8 cellular contexts compared by ENCODE assay signal in genomic region chr9:136943291-136944093, GRCh38. TPM values are rescaled to one million over a fixed set of nuclear protein-coding genes. Genes with fewer than 3 reads are reported as not detected.
DNase-seq lines count a peak whose midpoint lies in the region; ATAC-seq and TF ChIP-seq lines count a peak whose summit lies in the region.

No MANE protein-coding gene starts in this region.

- TF ChIP-seq CTCF in heart right ventricle (IDR thresholded peaks at IDR 0.05) (peak in 1 of 9 donors; percentile 12), dorsolateral prefrontal cortex (IDR thresholded peaks at IDR 0.05 in 54 of 56, conservative IDR thresholded peaks at IDR 0.05 in 2 of 56; ENCODE audit: low read depth in 1 of 56, partially characterized antibody in 56 of 56) (no peak), uterus (IDR thresholded peaks at IDR 0.05) (no peak)

- WGBS in heart right ventricle, 2 donors = 21 to 24% methylated on average over 48 to 51 of the region's 51 CpGs

- ATAC-seq in heart right ventricle = peak in 2 of 8 donors; percentile 0
- ATAC-seq in HG02973 (IDR thresholded peaks at IDR 0.05; ENCODE audit: unreplicated experiment) = peak; percentile 12

- intact Hi-C loops in heart right ventricle (cut with DNase I) (loop anchor here in 8 of 10 donors (1.0 to 5.0 kb wide), 12 partner anchors 41 to 153 kb away; partner anchors contain the start of genes PHPT1 (in 5 of the 8), TMEM141 (in 4 of the 8), AJM1 (in 2 of the 8) and TRAF2 (in 2 of the 8)), cardiac septum (cut with DNase I) (loop anchor here (2.0 to 5.0 kb wide), 3 partner anchors 41 to 153 kb away; partner anchors contain the start of genes TMEM141 and TRAF2), dorsolateral prefrontal cortex (cut with DNase I) (loop anchor here (1.0 to 5.0 kb wide), 7 partner anchors 34 to 157 kb away; partner anchors contain the start of genes TRAF2 (in 2 of the 2), AJM1 (in 1 of the 2) and PTGDS (in 1 of the 2)), uterus (cut with DNase I; ENCODE audit: low total_unique reads) (no loop called here)

- H3K36me3 ChIP-seq in heart right ventricle (peaks cover 10 to 45% (median 28%) of the 10 kb centered on the region in 9 donors), SK-N-MC (ENCODE audit: insufficient read depth, low read length) (peaks cover 30% of the 10 kb centered on the region; the same call in 1 of the 2 replicates), mucosa of rectum (ENCODE audit: control insufficient read depth in 2 of 2, insufficient read depth in 2 of 2, low read length in 2 of 2) (peaks cover 36 to 39% of the 10 kb centered on the region in 2 donors), uterus (no peaks in the 10 kb centered on the region)

- H3K27me3 ChIP-seq in heart right ventricle (no peaks in the 10 kb centered on the region), dorsolateral prefrontal cortex (no peaks in the 10 kb centered on the region), mucosa of rectum (ENCODE audit: control insufficient read depth in 2 of 2, insufficient read depth in 2 of 2, low read length in 2 of 2) (no peaks in the 10 kb centered on the region), uterus (no peaks in the 10 kb centered on the region)

- H3K9ac ChIP-seq in SK-N-MC (ENCODE audit: insufficient read length) = peak overlapping the region; percentile 86
- H3K9ac ChIP-seq in mucosa of rectum (ENCODE audit: low read depth in 1 of 2, low read length in 2 of 2) = peak overlapping the region; percentile 75 to 82

- H3K4me3 ChIP-seq in heart right ventricle (peak overlapping the region; percentile 66 to 99 (median 92)), SK-N-MC (peak overlapping the region; percentile 88), dorsolateral prefrontal cortex (peak overlapping the region; percentile 62 to 98 (median 87)), mucosa of rectum (ENCODE audit: low read length in 2 of 2) (peak overlapping the region; percentile 82 to 85), uterus (peak overlapping the region; percentile 64 to 84)

- H3K9me3 ChIP-seq in heart right ventricle (no peaks in the 10 kb centered on the region), SK-N-MC (ENCODE audit: low read depth, low read length) (no peaks in the 10 kb centered on the region), mucosa of rectum (ENCODE audit: control insufficient read depth in 2 of 2, low read length in 2 of 2) (no peaks in the 10 kb centered on the region), uterus (no peaks in the 10 kb centered on the region)

- TF ChIP-seq POLR2A in uterus (IDR thresholded peaks at IDR 0.05) = no peak

- DNase-seq in heart right ventricle (no peak), cardiac septum (ENCODE audit: low spot score) (no peak), SK-N-MC (ENCODE audit: low read depth, low spot score) (no peak), dorsolateral prefrontal cortex (peak in 1 of 10 donors; percentile 49), uterus (no peak), SIG-M5 treated with dmso at 0.1 percent for 504 hours (lab: John Stamatoyannopoulos, UW; ENCODE audit: unreplicated experiment) (no peak)

- peak overlapping the region; percentile 94 to 99 (median 98) for H3K27ac ChIP-seq in heart right ventricle
- H3K27ac ChIP-seq in SK-N-MC = no peak overlapping the region
- H3K27ac ChIP-seq in dorsolateral prefrontal cortex = peak overlapping the region; percentile 12 to 98 (median 88)
- peak overlapping the region; percentile 85 to 89 for H3K27ac ChIP-seq in mucosa of rectum (ENCODE audit: low read depth in 2 of 2, low read length in 2 of 2)
- H3K27ac ChIP-seq in uterus = peak overlapping the region; percentile 79 to 84

- peaks cover 17 to 69% (median 36%) of the 10 kb centered on the region in 9 donors for H3K4me1 ChIP-seq in heart right ventricle
- H3K4me1 ChIP-seq in mucosa of rectum (ENCODE audit: control insufficient read depth in 2 of 2, insufficient read depth in 2 of 2, low read length in 2 of 2) = peaks cover 18 to 21% of the 10 kb centered on the region in 2 donors
- H3K4me1 ChIP-seq in uterus = peaks cover 0 to 9% of the 10 kb centered on the region in 2 donors

RNA-seq across cellular contexts. Expression of gene FBXW5, which starts 1.0 kb away (rescaled TPM):
- total RNA-seq in heart right ventricle = 100 to 1,000 TPM; 118 to 169 (median 138) TPM
- polyA plus RNA-seq in heart right ventricle = 100 to 1,000 TPM; 177 to 215 TPM
- total RNA-seq in cardiac septum = 162 TPM
- 100 to 1,000 TPM in 22 of 120 experiments, 10 to 100 TPM in 98; 66.7 to 121 (median 89.9) TPM for total RNA-seq in dorsolateral prefrontal cortex
- 100 to 1,000 TPM in 1 of 4 donors, 10 to 100 TPM in 3; 67.4 to 111 (median 75.3) TPM for total RNA-seq in uterus

RNA-seq across cellular contexts. Expression of gene C8G, which starts 1.6 kb away (rescaled TPM):
- total RNA-seq in heart right ventricle (10 to 100 TPM in 1 of 10 donors, 1 to 10 TPM in 9; 1.2 to 10.0 (median 2.4) TPM), cardiac septum (3.4 TPM), dorsolateral prefrontal cortex (1 to 10 TPM in 95 of 120 experiments, under 1 TPM in 1, not detected in 24; 1.00 to 6.0 (median 2.2) TPM), uterus (not detected)
- polyA plus RNA-seq in heart right ventricle = 1 to 10 TPM; 2.0 to 2.1 TPM

RNA-seq across cellular contexts. Expression of gene LCN12, which starts 8.6 kb away (rescaled TPM):
- total RNA-seq in heart right ventricle (10 to 100 TPM in 4 of 10 donors, 1 to 10 TPM in 6; 4.1 to 17.9 (median 6.8) TPM), cardiac septum (20.7 TPM), dorsolateral prefrontal cortex (10 to 100 TPM in 108 of 120 experiments, 1 to 10 TPM in 12; 5.2 to 34.4 (median 16.7) TPM), uterus (10 to 100 TPM in 2 of 4 donors, 1 to 10 TPM in 1, not detected in 1; 5.4 to 43.2 (median 10.3) TPM)
- polyA plus RNA-seq in heart right ventricle = 1 to 10 TPM in 1 of 2 donors, under 1 TPM in 1; 0.74 to 8.3 TPM

RNA-seq across cellular contexts. Expression of gene PTGDS, which starts 33.8 kb away (rescaled TPM):
- total RNA-seq in heart right ventricle = 1,000 to 10,000 TPM; 1,129 to 5,119 (median 4,014) TPM
- polyA plus RNA-seq in heart right ventricle = 1,000 to 10,000 TPM; 2,970 to 3,711 TPM
- 1,323 TPM for total RNA-seq in cardiac septum
- total RNA-seq in dorsolateral prefrontal cortex = 1,000 to 10,000 TPM; 1,122 to 4,894 (median 2,197) TPM
- 100 to 1,000 TPM in 1 of 4 donors, 10 to 100 TPM in 3; 13.5 to 116 (median 58.8) TPM for total RNA-seq in uterus

RNA-seq across cellular contexts. Expression of gene LCNL1, which starts 39.3 kb away (rescaled TPM):
- total RNA-seq in heart right ventricle (10 to 100 TPM in 2 of 10 donors, 1 to 10 TPM in 8; 1.4 to 10.9 (median 6.4) TPM), cardiac septum (5.9 TPM), dorsolateral prefrontal cortex (10 to 100 TPM in 119 of 120 experiments, 1 to 10 TPM in 1; 9.8 to 81.8 (median 27.3) TPM), uterus (1 to 10 TPM in 1 of 4 donors, under 1 TPM in 3; under 0.01 to 6.9 (median 0.54) TPM)
- 10 to 100 TPM in 1 of 2 donors, under 1 TPM in 1; 0.10 to 10.3 TPM for polyA plus RNA-seq in heart right ventricle
